In the genomic region with DNA sequence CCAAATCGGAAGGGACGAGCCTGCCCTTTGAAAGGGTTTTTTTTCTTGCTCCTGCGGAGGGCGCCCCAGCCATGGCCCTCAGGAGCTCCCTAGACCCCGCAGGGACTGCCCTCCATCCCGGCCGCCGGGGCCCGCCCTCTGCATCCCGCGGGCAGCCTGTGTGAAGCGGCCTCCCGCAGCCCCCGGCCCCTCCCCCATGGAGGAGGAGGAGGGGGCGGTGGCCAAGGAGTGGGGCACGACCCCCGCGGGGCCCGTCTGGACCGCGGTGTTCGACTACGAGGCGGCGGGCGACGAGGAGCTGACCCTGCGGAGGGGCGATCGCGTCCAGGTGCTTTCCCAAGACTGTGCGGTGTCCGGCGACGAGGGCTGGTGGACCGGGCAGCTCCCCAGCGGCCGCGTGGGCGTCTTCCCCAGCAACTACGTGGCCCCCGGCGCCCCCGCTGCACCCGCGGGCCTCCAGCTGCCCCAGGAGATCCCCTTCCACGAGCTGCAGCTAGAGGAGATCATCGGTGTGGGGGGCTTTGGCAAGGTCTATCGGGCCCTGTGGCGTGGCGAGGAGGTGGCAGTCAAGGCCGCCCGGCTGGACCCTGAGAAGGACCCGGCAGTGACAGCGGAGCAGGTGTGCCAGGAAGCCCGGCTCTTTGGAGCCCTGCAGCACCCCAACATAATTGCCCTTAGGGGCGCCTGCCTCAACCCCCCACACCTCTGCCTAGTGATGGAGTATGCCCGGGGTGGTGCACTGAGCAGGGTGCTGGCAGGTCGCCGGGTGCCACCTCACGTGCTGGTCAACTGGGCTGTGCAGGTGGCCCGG, we compare ENCODE assay signal across 8 cellular contexts. TPM values are rescaled to one million over a fixed set of nuclear protein-coding genes. Genes with fewer than 3 reads are reported as not detected.
DNase-seq lines count a peak whose midpoint lies in the region; ATAC-seq and TF ChIP-seq lines count a peak whose summit lies in the region.

No MANE protein-coding gene starts in this region.

- H3K36me3 ChIP-seq in Caco-2 (ENCODE audit: control insufficient read depth, insufficient read depth, low read length), result no peaks in the 10 kb centered on the region
- H3K36me3 ChIP-seq in MG63, result no peaks in the 10 kb centered on the region; the same call in 1 of the 2 replicates

- intact Hi-C loops in Caco-2 (cut with micrococcal nuclease; ENCODE audit: unreplicated experiment) (no loop called here), left ventricle myocardium superior (cut with micrococcal nuclease) (no loop called here)
- intact Hi-C loops in activated T-helper 2 cell treated with anti-CD3 and anti-CD28 coated beads, Interferon-gamma antibody, Interleukin-2, Interleukin-4, amounts not matched to agents 10 μg/mL and 5 μg/mL and 100 μg/mL, durations not matched to agents 14 hours and 24 hours and 36 hours (cut with micrococcal nuclease), result no loop called here

- ATAC-seq in GM19455 (IDR thresholded peaks at IDR 0.05; ENCODE audit: unreplicated experiment) (peak; percentile 27), left ventricle myocardium superior (peak; percentile 20), HG03097 (IDR thresholded peaks at IDR 0.05; ENCODE audit: low FRiP score, unreplicated experiment) (no peak)

- H3K4me3 Mint-ChIP-seq in Caco-2 (ENCODE audit: unreplicated experiment), result peak overlapping the region; percentile 33
- peak overlapping the region; percentile 67 for H3K4me3 Mint-ChIP-seq in activated T-helper 2 cell treated with anti-CD3 and anti-CD28 coated beads, Interferon-gamma antibody, Interleukin-2, Interleukin-4, amounts not matched to agents 10 μg/mL and 5 μg/mL and 100 μg/mL, durations not matched to agents 14 hours and 24 hours and 36 hours (ENCODE audit: low read depth)

- BruUV-seq in Caco-2 (replicated peaks; lab: Mats Ljungman, UMichigan), result no TSS peak

- DNase-seq in Caco-2, result peak in 1 of 2 experiments; percentile 47
- peak; percentile 39 for DNase-seq in MG63
- DNase-seq in activated T-helper 2 cell treated with anti-CD3 and anti-CD28 coated beads, Interferon-gamma antibody, Interleukin-2, Interleukin-4, amounts not matched to agents 10 μg/mL and 5 μg/mL and 100 μg/mL, durations not matched to agents 14 hours and 24 hours and 36 hours (ENCODE audit: low spot score), result no peak
- DNase-seq in left ventricle myocardium superior, result peak; percentile 53
- no peak for DNase-seq in retinal pigment epithelial cell (ENCODE audit: low read depth)
- DNase-seq in occipital lobe (lab: John Stamatoyannopoulos, UW), result no peak

- no peaks in the 10 kb centered on the region for H3K4me1 Mint-ChIP-seq in Caco-2 (ENCODE audit: low read depth, unreplicated experiment)
- H3K4me1 Mint-ChIP-seq in activated T-helper 2 cell treated with anti-CD3 and anti-CD28 coated beads, Interferon-gamma antibody, Interleukin-2, Interleukin-4, amounts not matched to agents 10 μg/mL and 5 μg/mL and 100 μg/mL, durations not matched to agents 14 hours and 24 hours and 36 hours (ENCODE audit: low read depth), result peaks cover 17% of the 10 kb centered on the region

- no peaks in the 10 kb centered on the region for H3K9me3 ChIP-seq in Caco-2
- H3K9me3 ChIP-seq in MG63, result no peaks in the 10 kb centered on the region

- peaks cover 11% of the 10 kb centered on the region for H3K27me3 Mint-ChIP-seq in Caco-2 (ENCODE audit: insufficient read depth, unreplicated experiment)
- H3K27me3 Mint-ChIP-seq in activated T-helper 2 cell treated with anti-CD3 and anti-CD28 coated beads, Interferon-gamma antibody, Interleukin-2, Interleukin-4, amounts not matched to agents 10 μg/mL and 5 μg/mL and 100 μg/mL, durations not matched to agents 14 hours and 24 hours and 36 hours (ENCODE audit: low read depth), result no peaks in the 10 kb centered on the region

- POLR2A ChIA-PET in Caco-2 (lab: Charles Lee), result no interaction called here

- H3K27me3 ChIP-seq in Caco-2 (replicated peaks; ENCODE audit: control insufficient read depth, insufficient read depth, low read length), result no peaks in the 10 kb centered on the region
- H3K27me3 ChIP-seq in MG63, result no peaks in the 10 kb centered on the region

- CTCF ChIA-PET in Caco-2 (lab: Charles Lee), result interaction anchor here (0.6 kb wide), 3 partner anchors 20 to 587 kb away, joined by 3 read pairs; partner anchors contain the start of gene ZNF546

- H3K27ac Mint-ChIP-seq in Caco-2 (ENCODE audit: unreplicated experiment), result no peak overlapping the region
- peak overlapping the region; percentile 38 for H3K27ac Mint-ChIP-seq in activated T-helper 2 cell treated with anti-CD3 and anti-CD28 coated beads, Interferon-gamma antibody, Interleukin-2, Interleukin-4, amounts not matched to agents 10 μg/mL and 5 μg/mL and 100 μg/mL, durations not matched to agents 14 hours and 24 hours and 36 hours

- no peaks in the 10 kb centered on the region for H3K4me1 ChIP-seq in Caco-2

- H3K4me3 ChIP-seq in Caco-2 (ENCODE audit: low read depth, low read length) (peak overlapping the region; percentile 95), MG63 (peak overlapping the region; percentile 99), retinal pigment epithelial cell (ENCODE audit: low read length) (peak overlapping the region; percentile 52)

- no peaks in the 10 kb centered on the region for H3K9me3 Mint-ChIP-seq in Caco-2 (ENCODE audit: unreplicated experiment)
- H3K9me3 Mint-ChIP-seq in activated T-helper 2 cell treated with anti-CD3 and anti-CD28 coated beads, Interferon-gamma antibody, Interleukin-2, Interleukin-4, amounts not matched to agents 10 μg/mL and 5 μg/mL and 100 μg/mL, durations not matched to agents 14 hours and 24 hours and 36 hours, result no peaks in the 10 kb centered on the region

- no peaks in the 10 kb centered on the region for H3K36me3 Mint-ChIP-seq in Caco-2 (ENCODE audit: insufficient read depth, unreplicated experiment)
- no peaks in the 10 kb centered on the region for H3K36me3 Mint-ChIP-seq in activated T-helper 2 cell treated with anti-CD3 and anti-CD28 coated beads, Interferon-gamma antibody, Interleukin-2, Interleukin-4, amounts not matched to agents 10 μg/mL and 5 μg/mL and 100 μg/mL, durations not matched to agents 14 hours and 24 hours and 36 hours (ENCODE audit: low read depth)

- TF ChIP-seq CTCF in Caco-2 (IDR thresholded peaks at IDR 0.05; ENCODE audit: insufficient read depth in 1 of 2, low read depth in 1 of 2, low read length in 1 of 2, severe bottlenecking in 1 of 2, unreplicated experiment in 1 of 2) (no peak), retinal pigment epithelial cell (conservative IDR thresholded peaks at IDR 0.05; ENCODE audit: low read depth, low read length) (no peak)

RNA-seq across cellular contexts. Expression of gene MAP3K10, which starts 0.8 kb away (rescaled TPM):
- total RNA-seq in Caco-2 (2022) (10.7 and 11.8 TPM in 2 replicates), left ventricle myocardium superior (19.6 TPM), occipital lobe (37.4 TPM)
- 4.2 and 13.8 TPM in 2 replicates for total RNA-seq in MG63 (2014; rRNA removed; shearing (Covaris generic); ENCODE audit: low replicate concordance)
- 20.0 and 21.7 TPM in 2 replicates for total RNA-seq in activated T-helper 2 cell treated with anti-CD3 and anti-CD28 coated beads, Interferon-gamma antibody, Interleukin-2, Interleukin-4, amounts not matched to agents 10 μg/mL and 5 μg/mL and 100 μg/mL, durations not matched to agents 14 hours and 24 hours and 36 hours

RNA-seq across cellular contexts. Expression of gene TTC9B, which starts 26.1 kb away (rescaled TPM):
- total RNA-seq in Caco-2 (2022) (not detected in 2 replicates), left ventricle myocardium superior (not detected), occipital lobe (59.0 TPM)
- not detected in 2 replicates for total RNA-seq in MG63 (2014; rRNA removed; shearing (Covaris generic); ENCODE audit: low replicate concordance)
- not detected in 2 replicates for total RNA-seq in activated T-helper 2 cell treated with anti-CD3 and anti-CD28 coated beads, Interferon-gamma antibody, Interleukin-2, Interleukin-4, amounts not matched to agents 10 μg/mL and 5 μg/mL and 100 μg/mL, durations not matched to agents 14 hours and 24 hours and 36 hours

RNA-seq across cellular contexts. Expression of gene CCNP, which starts 34.4 kb away (rescaled TPM):
- total RNA-seq in Caco-2 (2022), result 4.1 and 5.3 TPM in 2 replicates
- not detected in 2 replicates for total RNA-seq in MG63 (2014; rRNA removed; shearing (Covaris generic); ENCODE audit: low replicate concordance)
- total RNA-seq in activated T-helper 2 cell treated with anti-CD3 and anti-CD28 coated beads, Interferon-gamma antibody, Interleukin-2, Interleukin-4, amounts not matched to agents 10 μg/mL and 5 μg/mL and 100 μg/mL, durations not matched to agents 14 hours and 24 hours and 36 hours, result 0.25 TPM in 1 of 2 replicates, not detected in the other
- not detected for total RNA-seq in left ventricle myocardium superior
- total RNA-seq in occipital lobe, result 1.7 TPM

Comparison
In these comparisons a context has a peak if more than half of its experiments do, and no peak if none do; other contexts are left out.
1. DNase-seq: peak in MG63 (single experiment) and left ventricle myocardium superior (single experiment); none in activated T-helper 2 cell treated with anti-CD3 and anti-CD28 coated beads, Interferon-gamma antibody, Interleukin-2, Interleukin-4, amounts not matched to agents 10 μg/mL and 5 μg/mL and 100 μg/mL, durations not matched to agents 14 hours and 24 hours and 36 hours (single experiment), retinal pigment epithelial cell (single experiment) and occipital lobe (single experiment).
2. RNA of gene TTC9B, which starts 26.1 kb away (total RNA-seq): 59.0 TPM in occipital lobe (single experiment); not detected in Caco-2, not detected in activated T-helper 2 cell treated with anti-CD3 and anti-CD28 coated beads, Interferon-gamma antibody, Interleukin-2, Interleukin-4, amounts not matched to agents 10 μg/mL and 5 μg/mL and 100 μg/mL, durations not matched to agents 14 hours and 24 hours and 36 hours, not detected in MG63 and not detected in left ventricle myocardium superior (single experiment); every median in the first group is over 10 times any median in the second.
3. Peak in every context shown above with its lines, with median percentiles within 50 percentile points of each other: H3K4me3 ChIP-seq.